12 cellular contexts compared by ENCODE assay signal in the genomic region with DNA sequence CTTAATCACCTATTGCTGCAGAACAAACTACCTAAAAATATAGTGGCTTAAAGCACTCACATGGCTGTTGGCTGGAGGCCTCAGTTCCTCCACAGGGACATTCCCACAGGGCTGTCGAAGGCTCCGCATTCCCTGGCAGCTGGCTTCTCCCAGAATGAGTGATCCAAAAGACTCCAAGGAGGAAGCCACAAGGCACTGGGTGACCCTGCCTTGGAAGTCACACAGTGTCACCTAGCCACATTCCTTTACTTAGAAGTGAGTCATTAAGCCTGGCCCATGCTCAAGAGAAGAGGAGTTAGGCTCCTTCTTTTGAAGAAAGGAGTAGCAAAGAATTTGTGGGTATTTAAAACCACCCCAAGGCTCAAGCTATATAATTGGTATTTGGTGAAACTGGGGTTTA.
A peak's percentile ranks its signal among the peaks of the same experiment; 100 is the strongest.
DNase-seq lines count a peak whose midpoint lies in the region; ATAC-seq and TF ChIP-seq lines count a peak whose summit lies in the region.
"Had no signal": no experiment of that assay in that cellular context is flagged by ENCODE, and none has a peak within 500 bp of the region (broad histone marks: within the 10 kb centered on the region; RNA-seq: fewer than 3 reads in every experiment).

No MANE protein-coding gene starts in this region.

- TF ChIP-seq CTCF in BJ (IDR thresholded peaks at IDR 0.05; ENCODE audit: insufficient read depth, low read depth, low read length): no peak
- TF ChIP-seq CTCF in chondrocyte (IDR thresholded peaks at IDR 0.05): no peak
- no peak for TF ChIP-seq CTCF in mucosa of descending colon (IDR thresholded peaks at IDR 0.05)

- peaks cover 2% of the 10 kb centered on the region for H3K9me3 Mint-ChIP-seq in chondrocyte (ENCODE audit: low read depth)
- peaks cover 7% of the 10 kb centered on the region for H3K9me3 Mint-ChIP-seq in activated T-helper 1 cell treated with anti-CD3 and anti-CD28 coated beads, Interleukin-12 subunit alpha, Interleukin-12 subunit beta, Interleukin-2, Interleukin-4 antibody, amounts not matched to agents 30 ng/mL and 10 ng/mL and 1 ng/mL, durations not matched to agents 14 hours and 24 hours and 36 hours

- H3K36me3 ChIP-seq in BJ (ENCODE audit: control insufficient read depth, insufficient read depth, low read length): no peaks in the 10 kb centered on the region
- no peaks in the 10 kb centered on the region for H3K36me3 ChIP-seq in mucosa of descending colon (ENCODE audit: low read depth)
- H3K36me3 ChIP-seq: neutrophil had no signal

- no peaks in the 10 kb centered on the region for H3K36me3 Mint-ChIP-seq in chondrocyte (ENCODE audit: low read depth)
- peaks cover 2% of the 10 kb centered on the region for H3K36me3 Mint-ChIP-seq in activated T-helper 1 cell treated with anti-CD3 and anti-CD28 coated beads, Interleukin-12 subunit alpha, Interleukin-12 subunit beta, Interleukin-2, Interleukin-4 antibody, amounts not matched to agents 30 ng/mL and 10 ng/mL and 1 ng/mL, durations not matched to agents 14 hours and 24 hours and 36 hours (ENCODE audit: low read depth)
- H3K36me3 Mint-ChIP-seq: stimulated activated memory B cell treated with anti-CD40 and anti-IgM and Interleukin-4, amounts not matched to agents 10 μg/mL and 1 μg/mL and 100 μg/mL, for 72 hours had no signal

- H3K4me1 ChIP-seq in mucosa of descending colon (ENCODE audit: low read depth) (no peaks in the 10 kb centered on the region), right cardiac atrium (ENCODE audit: control insufficient read depth, insufficient read depth, low read length) (no peaks in the 10 kb centered on the region)

- CTCF ChIA-PET in BJ (lab: Yijun Ruan, JAX): interaction anchor here (1.0 kb wide), 1 partner anchor 11 kb away, joined by 3 read pairs; no protein-coding TSS in a partner anchor

- intact Hi-C loops in mucosa of descending colon (cut with DNase I, micrococcal nuclease) (no loop called here), right cardiac atrium (cut with DNase I) (no loop called here), head of caudate nucleus (cut with DNase I) (no loop called here)
- intact Hi-C loops in activated T-helper 1 cell treated with anti-CD3 and anti-CD28 coated beads, Interleukin-12 subunit alpha, Interleukin-12 subunit beta, Interleukin-2, Interleukin-4 antibody, amounts not matched to agents 30 ng/mL and 10 ng/mL and 1 ng/mL, durations not matched to agents 14 hours and 24 hours and 36 hours (cut with micrococcal nuclease): no loop called here

- no peaks in the 10 kb centered on the region for H3K9me3 ChIP-seq in mucosa of descending colon
- H3K9me3 ChIP-seq in right cardiac atrium (ENCODE audit: control insufficient read depth, low read length): no peaks in the 10 kb centered on the region
- H3K9me3 ChIP-seq: neutrophil had no signal

- no peaks in the 10 kb centered on the region for H3K27me3 Mint-ChIP-seq in chondrocyte (ENCODE audit: low read depth)
- no peaks in the 10 kb centered on the region for H3K27me3 Mint-ChIP-seq in activated T-helper 1 cell treated with anti-CD3 and anti-CD28 coated beads, Interleukin-12 subunit alpha, Interleukin-12 subunit beta, Interleukin-2, Interleukin-4 antibody, amounts not matched to agents 30 ng/mL and 10 ng/mL and 1 ng/mL, durations not matched to agents 14 hours and 24 hours and 36 hours (ENCODE audit: insufficient read depth)
- H3K27me3 Mint-ChIP-seq: activated CD4-positive, alpha-beta memory T cell treated with anti-CD3 and anti-CD28 coated beads, Interleukin-2, amount 10 ng/mL, durations not matched to agents 7 days and 5 days; stimulated activated memory B cell treated with anti-CD40 and anti-IgM and Interleukin-4, amounts not matched to agents 10 μg/mL and 1 μg/mL and 100 μg/mL, for 72 hours had no signal

- no peak overlapping the region for H3K4me3 Mint-ChIP-seq in chondrocyte (ENCODE audit: unreplicated experiment)
- no peak overlapping the region for H3K4me3 Mint-ChIP-seq in activated T-helper 1 cell treated with anti-CD3 and anti-CD28 coated beads, Interleukin-12 subunit alpha, Interleukin-12 subunit beta, Interleukin-2, Interleukin-4 antibody, amounts not matched to agents 30 ng/mL and 10 ng/mL and 1 ng/mL, durations not matched to agents 14 hours and 24 hours and 36 hours
- H3K4me3 Mint-ChIP-seq: activated CD4-positive, alpha-beta memory T cell treated with anti-CD3 and anti-CD28 coated beads, Interleukin-2, amount 10 ng/mL, durations not matched to agents 7 days and 5 days; stimulated activated memory B cell treated with anti-CD40 and anti-IgM and Interleukin-4, amounts not matched to agents 10 μg/mL and 1 μg/mL and 100 μg/mL, for 72 hours had no signal

- H3K4me3 ChIP-seq in BJ (ENCODE audit: low read depth, low read length) (no peak overlapping the region), mucosa of descending colon (no peak overlapping the region), right cardiac atrium (ENCODE audit: low read length) (no peak overlapping the region)

- H3K27ac Mint-ChIP-seq in chondrocyte (ENCODE audit: unreplicated experiment): peak overlapping the region; percentile 68
- H3K27ac Mint-ChIP-seq in activated T-helper 1 cell treated with anti-CD3 and anti-CD28 coated beads, Interleukin-12 subunit alpha, Interleukin-12 subunit beta, Interleukin-2, Interleukin-4 antibody, amounts not matched to agents 30 ng/mL and 10 ng/mL and 1 ng/mL, durations not matched to agents 14 hours and 24 hours and 36 hours: no peak overlapping the region
- H3K27ac Mint-ChIP-seq: activated CD4-positive, alpha-beta memory T cell treated with anti-CD3 and anti-CD28 coated beads, Interleukin-2, amount 10 ng/mL, durations not matched to agents 7 days and 5 days; stimulated activated memory B cell treated with anti-CD40 and anti-IgM and Interleukin-4, amounts not matched to agents 10 μg/mL and 1 μg/mL and 100 μg/mL, for 72 hours had no signal

- H3K27ac ChIP-seq in right cardiac atrium (ENCODE audit: low read length): no peak overlapping the region
- H3K27ac ChIP-seq: neutrophil had no signal

- no peaks in the 10 kb centered on the region for H3K27me3 ChIP-seq in BJ (ENCODE audit: control insufficient read depth, insufficient read depth, low read length)
- H3K27me3 ChIP-seq in right cardiac atrium (ENCODE audit: control insufficient read depth, insufficient read depth): no peaks in the 10 kb centered on the region
- H3K27me3 ChIP-seq: neutrophil had no signal

- 50% methylated on average over 2 of the region's 2 CpGs for WGBS in right cardiac atrium

- H3K4me1 Mint-ChIP-seq in chondrocyte (ENCODE audit: low read depth): peaks cover 20% of the 10 kb centered on the region
- H3K4me1 Mint-ChIP-seq in activated T-helper 1 cell treated with anti-CD3 and anti-CD28 coated beads, Interleukin-12 subunit alpha, Interleukin-12 subunit beta, Interleukin-2, Interleukin-4 antibody, amounts not matched to agents 30 ng/mL and 10 ng/mL and 1 ng/mL, durations not matched to agents 14 hours and 24 hours and 36 hours (ENCODE audit: low read depth): peaks cover 6% of the 10 kb centered on the region
- H3K4me1 Mint-ChIP-seq: activated CD4-positive, alpha-beta memory T cell treated with anti-CD3 and anti-CD28 coated beads, Interleukin-2, amount 10 ng/mL, durations not matched to agents 7 days and 5 days; stimulated activated memory B cell treated with anti-CD40 and anti-IgM and Interleukin-4, amounts not matched to agents 10 μg/mL and 1 μg/mL and 100 μg/mL, for 72 hours had no signal

- TF ChIP-seq RAD21 in Ishikawa (IDR thresholded peaks at IDR 0.05; ENCODE audit: low read depth): no peak

- DNase-seq in BJ (ENCODE audit: low read depth) (peak; percentile 55), chondrocyte (ENCODE audit: low spot score) (no peak), mucosa of descending colon (no peak), right cardiac atrium (no peak), head of caudate nucleus (no peak), pons (ENCODE audit: low spot score) (no peak)
- no peak for DNase-seq in activated T-helper 1 cell treated with anti-CD3 and anti-CD28 coated beads, Interleukin-12 subunit alpha, Interleukin-12 subunit beta, Interleukin-2, Interleukin-4 antibody, amounts not matched to agents 30 ng/mL and 10 ng/mL and 1 ng/mL, durations not matched to agents 14 hours and 24 hours and 36 hours (ENCODE audit: low spot score)
- DNase-seq: activated CD4-positive, alpha-beta memory T cell treated with anti-CD3 and anti-CD28 coated beads, Interleukin-2, amount 10 ng/mL, durations not matched to agents 7 days and 5 days; NCI-H146 had no signal

- no peak for TF ChIP-seq EP300 in Ishikawa (IDR thresholded peaks at IDR 0.05; ENCODE audit: borderline replicate concordance)

- ATAC-seq in mucosa of descending colon: peak; percentile 44
- no peak for ATAC-seq in right cardiac atrium
- ATAC-seq: stimulated activated memory B cell treated with anti-CD40 and anti-IgM and Interleukin-4, amounts not matched to agents 10 μg/mL and 1 μg/mL and 100 μg/mL, for 72 hours had no signal

- POLR2A ChIA-PET in BJ (lab: Charles Lee): no interaction called here

TF ChIP-seq in Ishikawa, 13 proteins besides CTCF, POLR2A, EP300 and RAD21:
- TF ChIP-seq TEAD4 (IDR thresholded peaks at IDR 0.05): peak; percentile 51; the same call in 1 of the 2 replicates
- TF ChIP-seq EGR1 (IDR thresholded peaks at IDR 0.05): no peak
- no peak for TF ChIP-seq YY1 (IDR thresholded peaks at IDR 0.05; ENCODE audit: low read depth)
TF ChIP-seq in Ishikawa: peak in this region for 1.
